ENCODE assay signal across 9 cellular contexts in the genomic region with DNA sequence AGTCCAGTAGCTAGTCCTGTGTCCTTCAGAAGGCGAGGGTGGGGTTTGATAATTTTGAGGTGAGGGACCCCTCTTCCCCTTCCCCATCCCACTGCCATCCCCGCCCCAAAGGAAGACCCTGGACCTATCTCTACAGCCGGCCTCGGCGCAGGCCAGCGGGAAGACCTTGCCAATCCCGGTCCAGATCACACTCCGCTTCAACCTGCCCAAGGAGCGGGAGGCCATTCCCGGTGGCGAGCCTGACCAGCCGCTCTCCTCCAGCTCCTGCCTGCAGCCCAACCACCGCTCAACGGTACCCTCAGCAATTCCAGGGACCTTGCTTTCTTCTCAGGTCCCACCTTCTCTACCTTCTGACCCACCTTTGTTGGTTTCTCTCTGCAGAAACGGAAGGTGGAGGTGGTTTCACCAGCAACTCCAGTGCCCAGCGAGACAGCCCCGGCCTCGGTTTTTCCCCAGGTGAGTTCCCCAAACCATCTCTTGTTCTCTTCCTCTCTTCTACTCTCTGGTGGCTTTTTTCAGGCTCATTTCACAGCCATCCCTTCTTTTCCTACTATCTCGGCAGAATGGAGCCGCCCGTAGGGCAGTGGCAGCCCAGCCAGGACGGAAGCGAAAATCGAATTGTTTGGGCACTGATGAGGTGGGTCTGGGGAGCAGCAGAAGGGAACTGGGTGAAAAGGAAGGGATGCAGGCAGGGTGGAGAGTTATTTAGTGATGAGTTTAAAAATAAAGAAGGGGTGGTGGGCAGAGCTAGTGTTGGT. TPM values are rescaled to one million over a fixed set of nuclear protein-coding genes. Genes with fewer than 3 reads are reported as not detected.
DNase-seq lines count a peak whose midpoint lies in the region; ATAC-seq and TF ChIP-seq lines count a peak whose summit lies in the region.
"Had no signal": no experiment of that assay in that cellular context is flagged by ENCODE, and none has a peak within 500 bp of the region (broad histone marks: within the 10 kb centered on the region; RNA-seq: fewer than 3 reads in every experiment).

No MANE protein-coding gene starts in this region.

- TF ChIP-seq RAD21 in SK-N-SH (IDR thresholded peaks at IDR 0.05; ENCODE audit: low read length), result no peak

- H3K9me2 ChIP-seq in SK-N-SH, result no peaks in the 10 kb centered on the region

- no peak for TF ChIP-seq CTCF in SK-N-SH (IDR thresholded peaks at IDR 0.05)
- no peak for TF ChIP-seq CTCF in VCaP (conservative IDR thresholded peaks at IDR 0.05)
- no peak for TF ChIP-seq CTCF in fibroblast of lung (conservative IDR thresholded peaks at IDR 0.05 in 1 of 2, IDR thresholded peaks at IDR 0.05 in 1 of 2; ENCODE audit: low read depth in 1 of 2, low read length in 2 of 2)

- H3K27me3 ChIP-seq in SK-N-SH (ENCODE audit: insufficient read depth) (no peaks in the 10 kb centered on the region), fibroblast of lung (ENCODE audit: control insufficient read depth, insufficient read depth, low read length) (no peaks in the 10 kb centered on the region), skeletal muscle tissue (ENCODE audit: control insufficient read depth in 3 of 3, insufficient read depth in 3 of 3, low read length in 3 of 3) (no peaks in the 10 kb centered on the region)
- H3K27me3 ChIP-seq: cardiac muscle cell had no signal

- H3K4me3 ChIP-seq in SK-N-SH (ENCODE audit: low read depth in 2 of 2, low read length in 1 of 2), result peak overlapping the region; percentile 62 to 72
- peak overlapping the region; percentile 69 to 79 (median 76) for H3K4me3 ChIP-seq in fibroblast of lung (replicated peaks in 1 of 4; ENCODE audit: control extremely low read depth in 1 of 4, insufficient read depth in 1 of 4, low read depth in 3 of 4, low read length in 4 of 4)
- H3K4me3 ChIP-seq in skeletal muscle tissue (ENCODE audit: low read length in 3 of 3), result peak overlapping the region in 2 of 3 donors; percentile 86 to 93

- H3K79me2 ChIP-seq in SK-N-SH (ENCODE audit: insufficient read depth), result peaks cover 26% of the 10 kb centered on the region
- H3K79me2 ChIP-seq in fibroblast of lung (ENCODE audit: control insufficient read depth, insufficient read depth, low read length), result peaks cover 12% of the 10 kb centered on the region

- ATAC-seq in SK-N-SH treated with all-trans-retinoic acid at 6 μM for 48 hours, result no peak

- peak overlapping the region; percentile 94 for H3K9ac ChIP-seq in SK-N-SH
- H3K9ac ChIP-seq in fibroblast of lung (ENCODE audit: insufficient read depth, low read length), result peak overlapping the region; percentile 100
- peak overlapping the region in 1 of 3 donors; percentile 94 for H3K9ac ChIP-seq in skeletal muscle tissue (ENCODE audit: low read depth in 1 of 3, low read length in 3 of 3)

- H2AFZ ChIP-seq in SK-N-SH (ENCODE audit: low read depth) (no peak overlapping the region), fibroblast of lung (ENCODE audit: low read length) (no peak overlapping the region)

- no peak for TF ChIP-seq EP300 in SK-N-SH (IDR thresholded peaks at IDR 0.05; ENCODE audit: borderline replicate concordance in 1 of 2, low read depth in 1 of 2, low read length in 1 of 2)

- 0 out of 2 replicates have a peak, but pooled peaks cover 3% of the 10 kb centered on the region for H4K20me1 ChIP-seq in SK-N-SH (ENCODE audit: insufficient read depth)
- no peaks in the 10 kb centered on the region for H4K20me1 ChIP-seq in fibroblast of lung (ENCODE audit: control insufficient read depth, extremely low read depth, insufficient read depth, low read length)

- H3K4me2 ChIP-seq in SK-N-SH (peak overlapping the region; percentile 91), fibroblast of lung (ENCODE audit: extremely low read depth, insufficient read depth, low read length) (peak overlapping the region; percentile 86)

- no peaks in the 10 kb centered on the region for H3K9me3 ChIP-seq in SK-N-SH
- H3K9me3 ChIP-seq in fibroblast of lung (ENCODE audit: control insufficient read depth, insufficient read depth, low read depth, low read length), result no peaks in the 10 kb centered on the region
- H3K9me3 ChIP-seq in skeletal muscle tissue (ENCODE audit: control insufficient read depth in 3 of 3, low read length in 3 of 3), result no peaks in the 10 kb centered on the region

- DNase-seq in SK-N-SH, result no peak
- DNase-seq in fibroblast of lung (ENCODE audit: low read depth in 2 of 2), result no peak
- no peak for DNase-seq in Ammon's horn (ENCODE audit: low spot score)
- DNase-seq in HuH-7 (ENCODE audit: low spot score), result no peak
- DNase-seq in NCI-H2171 treated with DMSO at 0.1 percent for 48 hours (lab: John Stamatoyannopoulos, UW), result no peak

- no peak overlapping the region; a peak in 1 of 4 replicates for H3K27ac ChIP-seq in SK-N-SH (ENCODE audit: low read depth in 2 of 2, low read length in 1 of 2)
- peak overlapping the region; percentile 100 for H3K27ac ChIP-seq in VCaP
- H3K27ac ChIP-seq in fibroblast of lung (ENCODE audit: insufficient read depth, low read length), result peak overlapping the region; percentile 98
- peak overlapping the region; percentile 100 for H3K27ac ChIP-seq in skeletal muscle tissue (ENCODE audit: low read depth, low read length)

- H3K36me3 ChIP-seq in SK-N-SH (replicated peaks in 1 of 2; ENCODE audit: control insufficient read depth in 1 of 2, insufficient read depth in 2 of 2, low read length in 1 of 2) (peaks cover 35 to 36% of the 10 kb centered on the region in 2 experiments), fibroblast of lung (ENCODE audit: control insufficient read depth, insufficient read depth, low read length) (peaks cover 36% of the 10 kb centered on the region), skeletal muscle tissue (ENCODE audit: control insufficient read depth in 3 of 3, insufficient read depth in 3 of 3, low read length in 3 of 3) (peaks cover 51 to 57% (median 54%) of the 10 kb centered on the region in 3 donors)

- POLR2A ChIA-PET in SK-N-SH (lab: Yijun Ruan, JAX), result interaction anchor here (1.1 to 2.9 kb wide), 3 partner anchors 32 to 146 kb away, joined by 7 to 23 read pairs (median 10); no protein-coding TSS in a partner anchor

- 96% methylated on average over 24 of the region's 24 CpGs for WGBS in SK-N-SH (ENCODE audit: low lambda C conversion rate)

- peaks cover 6 to 11% of the 10 kb centered on the region in 2 experiments; a peak in 1 of 4 replicates for H3K4me1 ChIP-seq in SK-N-SH (ENCODE audit: control insufficient read depth in 1 of 2, insufficient read depth in 2 of 2, low read depth in 1 of 2, low read length in 1 of 2)
- peaks cover 2% of the 10 kb centered on the region for H3K4me1 ChIP-seq in fibroblast of lung (ENCODE audit: control insufficient read depth, extremely low read depth, insufficient read depth, low read length)
- peaks cover 14 to 28% (median 17%) of the 10 kb centered on the region in 3 donors for H3K4me1 ChIP-seq in skeletal muscle tissue (ENCODE audit: control insufficient read depth in 3 of 3, insufficient read depth in 3 of 3, low read length in 3 of 3)

- CTCF ChIA-PET in SK-N-SH (lab: Yijun Ruan, JAX), result interaction anchor here (1.1 to 5.3 kb wide), 10 partner anchors 9 to 309 kb away, joined by 4 to 111 read pairs (median 19); partner anchors contain the start of genes AP5B1, FIBP and MUS81

- no peaks in the 10 kb centered on the region for H3F3A ChIP-seq in SK-N-SH (replicated peaks; ENCODE audit: insufficient read depth)

TF ChIP-seq in SK-N-SH, 30 proteins besides CTCF, POLR2A, EP300 and RAD21 (continues in another document):
- no peak for TF ChIP-seq USF1 (IDR thresholded peaks at IDR 0.05; ENCODE audit: borderline replicate concordance, low read depth)
- no peak for TF ChIP-seq SMC3 (IDR thresholded peaks at IDR 0.05; ENCODE audit: low read depth, low read length)
- TF ChIP-seq JUND (IDR thresholded peaks at IDR 0.05), result no peak
- TF ChIP-seq MEF2A (IDR thresholded peaks at IDR 0.05; ENCODE audit: borderline replicate concordance, low read depth), result no peak

TF ChIP-seq in SK-N-SH treated with all-trans-retinoic acid at 6 μM for 48 hours, 23 proteins besides CTCF, POLR2A, EP300 and RAD21 (continues in another document):
- TF ChIP-seq ZFP30 (CRISPR knock-in tag; IDR thresholded peaks at IDR 0.05) (no peak), ARNTL (CRISPR knock-in tag; IDR thresholded peaks at IDR 0.05; ENCODE audit: borderline replicate concordance, low read depth) (no peak), ZNF565 (CRISPR knock-in tag; conservative IDR thresholded peaks at IDR 0.05; ENCODE audit: low read depth) (no peak)

RNA-seq across cellular contexts. Expression of gene KAT5, which starts 1.3 kb away (rescaled TPM):
- polyA plus RNA-seq in SK-N-SH (2012; rRNA removed) (44.5 and 51.9 TPM in 2 replicates), fibroblast of lung (27.8 and 34.0 TPM in 2 replicates)
- polyA plus RNA-seq in SK-N-SH (2012; cell fraction: cytosol; rRNA removed), result 22.3 and 30.2 TPM in 2 replicates
- polyA plus RNA-seq in SK-N-SH (2012; cell fraction: nucleus; rRNA removed), result 94.6 and 147 TPM in 2 replicates
- total RNA-seq in fibroblast of lung (31.3 and 50.4 TPM in 2 replicates), skeletal muscle tissue (44.9 TPM)
- 25.4 and 35.8 TPM in 2 replicates for polyA plus RNA-seq in fibroblast of lung (2012)
- polyA minus RNA-seq in fibroblast of lung (ENCODE audit: low replicate concordance), result 44.1 and 85.2 TPM in 2 replicates

RNA-seq across cellular contexts. Expression of gene RNASEH2C, which starts 7.2 kb away (rescaled TPM):
- polyA plus RNA-seq in SK-N-SH (2012; rRNA removed) (43.9 and 50.9 TPM in 2 replicates), fibroblast of lung (12.6 and 17.9 TPM in 2 replicates)
- 22.5 and 37.5 TPM in 2 replicates for polyA plus RNA-seq in SK-N-SH (2012; cell fraction: cytosol; rRNA removed)
- polyA plus RNA-seq in SK-N-SH (2012; cell fraction: nucleus; rRNA removed), result 169 and 187 TPM in 2 replicates
- total RNA-seq in fibroblast of lung (19.5 and 29.1 TPM in 2 replicates), skeletal muscle tissue (11.0 TPM)
- polyA plus RNA-seq in fibroblast of lung (2012), result 39.3 and 48.9 TPM in 2 replicates
- 4.7 and 11.7 TPM in 2 replicates for polyA minus RNA-seq in fibroblast of lung (ENCODE audit: low replicate concordance)

RNA-seq across cellular contexts. Expression of gene RELA, which starts 50.7 kb away (rescaled TPM):
- polyA plus RNA-seq in SK-N-SH (2012; rRNA removed) (28.1 and 49.5 TPM in 2 replicates), fibroblast of lung (23.0 and 31.8 TPM in 2 replicates)
- polyA plus RNA-seq in SK-N-SH (2012; cell fraction: cytosol; rRNA removed), result 26.3 and 37.8 TPM in 2 replicates
- polyA plus RNA-seq in SK-N-SH (2012; cell fraction: nucleus; rRNA removed), result 129 and 139 TPM in 2 replicates
- total RNA-seq in fibroblast of lung (13.9 and 15.7 TPM in 2 replicates), skeletal muscle tissue (13.0 TPM)
- 46.7 and 57.7 TPM in 2 replicates for polyA plus RNA-seq in fibroblast of lung (2012)
- 145 and 281 TPM in 2 replicates for polyA minus RNA-seq in fibroblast of lung (ENCODE audit: low replicate concordance)

Comparison
In these comparisons a context has a peak if more than half of its experiments do, and no peak if none do; other contexts are left out.
1. H3K27ac ChIP-seq: peak in VCaP (single experiment), fibroblast of lung (single experiment) and skeletal muscle tissue (single experiment); none in SK-N-SH (0 of 2).
2. Peak in every context shown above with its lines, with median percentiles within 50 percentile points of each other: H3K4me3 ChIP-seq.